1 cellular context compared by ENCODE assay signal in the genomic region with DNA sequence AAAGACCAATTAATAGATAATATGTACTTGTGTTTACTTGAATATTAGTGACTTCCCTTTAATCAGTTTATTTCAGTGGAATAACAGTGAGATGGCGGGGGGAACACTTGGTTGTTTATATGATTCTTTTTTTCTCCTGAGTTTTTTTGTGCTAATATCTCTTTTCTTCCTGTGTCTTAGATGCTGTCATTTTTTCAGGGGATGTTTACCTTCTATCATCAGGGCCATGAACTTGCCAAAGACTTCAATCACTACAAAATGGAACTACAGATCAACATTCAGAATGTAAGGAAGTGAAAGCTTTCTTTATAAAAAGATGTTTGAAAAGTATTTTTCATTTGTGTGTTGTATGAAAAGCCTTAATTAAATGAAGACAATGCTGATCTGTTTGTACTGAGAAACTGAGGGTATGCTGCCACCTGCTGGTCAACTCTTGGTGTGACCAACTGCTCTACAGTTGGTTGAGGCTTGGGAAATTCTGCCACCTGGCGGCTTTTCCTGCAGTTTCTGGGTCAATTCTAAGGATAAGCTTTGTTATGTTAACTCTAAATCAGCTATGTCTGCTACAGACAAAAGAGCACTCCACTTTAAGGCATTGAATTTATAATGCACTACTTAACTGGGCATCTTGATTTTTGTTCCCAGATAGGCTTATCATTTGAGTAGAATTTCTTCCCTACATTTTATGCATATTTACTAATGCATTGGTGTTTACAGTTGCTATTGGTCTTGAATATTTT.
TF ChIP-seq lines count a peak whose summit lies in the region.

No MANE protein-coding gene starts in this region.

TF ChIP-seq in K562, 482 proteins besides CTCF, POLR2A, EP300 and RAD21 (continued from another document):
- TF ChIP-seq, protein P1, sequence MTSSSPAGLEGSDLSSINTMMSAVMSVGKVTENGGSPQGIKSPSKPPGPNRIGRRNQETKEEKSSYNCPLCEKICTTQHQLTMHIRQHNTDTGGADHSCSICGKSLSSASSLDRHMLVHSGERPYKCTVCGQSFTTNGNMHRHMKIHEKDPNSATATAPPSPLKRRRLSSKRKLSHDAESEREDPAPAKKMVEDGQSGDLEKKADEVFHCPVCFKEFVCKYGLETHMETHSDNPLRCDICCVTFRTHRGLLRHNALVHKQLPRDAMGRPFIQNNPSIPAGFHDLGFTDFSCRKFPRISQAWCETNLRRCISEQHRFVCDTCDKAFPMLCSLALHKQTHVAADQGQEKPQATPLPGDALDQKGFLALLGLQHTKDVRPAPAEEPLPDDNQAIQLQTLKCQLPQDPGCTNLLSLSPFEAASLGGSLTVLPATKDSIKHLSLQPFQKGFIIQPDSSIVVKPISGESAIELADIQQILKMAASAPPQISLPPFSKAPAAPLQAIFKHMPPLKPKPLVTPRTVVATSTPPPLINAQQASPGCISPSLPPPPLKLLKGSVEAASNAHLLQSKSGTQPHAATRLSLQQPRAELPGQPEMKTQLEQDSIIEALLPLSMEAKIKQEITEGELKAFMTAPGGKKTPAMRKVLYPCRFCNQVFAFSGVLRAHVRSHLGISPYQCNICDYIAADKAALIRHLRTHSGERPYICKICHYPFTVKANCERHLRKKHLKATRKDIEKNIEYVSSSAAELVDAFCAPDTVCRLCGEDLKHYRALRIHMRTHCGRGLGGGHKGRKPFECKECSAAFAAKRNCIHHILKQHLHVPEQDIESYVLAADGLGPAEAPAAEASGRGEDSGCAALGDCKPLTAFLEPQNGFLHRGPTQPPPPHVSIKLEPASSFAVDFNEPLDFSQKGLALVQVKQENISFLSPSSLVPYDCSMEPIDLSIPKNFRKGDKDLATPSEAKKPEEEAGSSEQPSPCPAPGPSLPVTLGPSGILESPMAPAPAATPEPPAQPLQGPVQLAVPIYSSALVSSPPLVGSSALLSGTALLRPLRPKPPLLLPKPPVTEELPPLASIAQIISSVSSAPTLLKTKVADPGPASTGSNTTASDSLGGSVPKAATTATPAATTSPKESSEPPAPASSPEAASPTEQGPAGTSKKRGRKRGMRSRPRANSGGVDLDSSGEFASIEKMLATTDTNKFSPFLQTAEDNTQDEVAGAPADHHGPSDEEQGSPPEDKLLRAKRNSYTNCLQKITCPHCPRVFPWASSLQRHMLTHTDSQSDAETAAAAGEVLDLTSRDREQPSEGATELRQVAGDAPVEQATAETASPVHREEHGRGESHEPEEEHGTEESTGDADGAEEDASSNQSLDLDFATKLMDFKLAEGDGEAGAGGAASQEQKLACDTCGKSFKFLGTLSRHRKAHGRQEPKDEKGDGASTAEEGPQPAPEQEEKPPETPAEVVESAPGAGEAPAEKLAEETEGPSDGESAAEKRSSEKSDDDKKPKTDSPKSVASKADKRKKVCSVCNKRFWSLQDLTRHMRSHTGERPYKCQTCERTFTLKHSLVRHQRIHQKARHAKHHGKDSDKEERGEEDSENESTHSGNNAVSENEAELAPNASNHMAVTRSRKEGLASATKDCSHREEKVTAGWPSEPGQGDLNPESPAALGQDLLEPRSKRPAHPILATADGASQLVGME (CRISPR knock-in tag; IDR thresholded peaks at IDR 0.05) = no peak
- TF ChIP-seq MYC (IDR thresholded peaks at IDR 0.05; ENCODE audit: low read depth, low read length) (0 out of 2 replicates have a peak, but pooled peaks have one; percentile 31), MYC (CRISPR knock-in tag; IDR thresholded peaks at IDR 0.05; ENCODE audit: borderline replicate concordance, low read depth) (no peak), KLF16 (IDR thresholded peaks at IDR 0.05) (peak; percentile 55), ARID2 (IDR thresholded peaks at IDR 0.05) (0 out of 2 replicates have a peak, but pooled peaks have one; percentile 51), PHB (CRISPR knock-in tag; IDR thresholded peaks at IDR 0.05) (no peak), CTBP1 (IDR thresholded peaks at IDR 0.05; ENCODE audit: borderline replicate concordance) (no peak), RCOR1 (IDR thresholded peaks at IDR 0.05; ENCODE audit: borderline replicate concordance in 1 of 2, low read depth in 2 of 2, low read length in 2 of 2) (peak in 1 of 2 experiments; percentile 23; a peak in 1 of 4 replicates), STAG1 (CRISPR knock-in tag; IDR thresholded peaks at IDR 0.05; ENCODE audit: borderline replicate concordance) (peak; percentile 31; the same call in 1 of the 2 replicates), PTBP1 (IDR thresholded peaks at IDR 0.05; ENCODE audit: low read depth, low read length) (no peak), SMC3 (conservative IDR thresholded peaks at IDR 0.05; ENCODE audit: insufficient read depth, low read depth, low read length) (peak; percentile 95), TBL1XR1 (IDR thresholded peaks at IDR 0.05; ENCODE audit: low read length in 2 of 2) (peak in 1 of 2 experiments; percentile 38; a peak in 1 of 4 replicates), MEIS2 (IDR thresholded peaks at IDR 0.05; ENCODE audit: partially characterized antibody) (no peak), JUND (IDR thresholded peaks at IDR 0.05; ENCODE audit: borderline replicate concordance, low read depth, low read length) (peak; percentile 31; the same call in 1 of the 2 replicates), JUND (tag; IDR thresholded peaks at IDR 0.05; ENCODE audit: borderline replicate concordance, low read depth, low read length) (no peak), ZNF134 (CRISPR knock-in tag; conservative IDR thresholded peaks at IDR 0.05) (no peak)
- TF ChIP-seq, protein P2, sequence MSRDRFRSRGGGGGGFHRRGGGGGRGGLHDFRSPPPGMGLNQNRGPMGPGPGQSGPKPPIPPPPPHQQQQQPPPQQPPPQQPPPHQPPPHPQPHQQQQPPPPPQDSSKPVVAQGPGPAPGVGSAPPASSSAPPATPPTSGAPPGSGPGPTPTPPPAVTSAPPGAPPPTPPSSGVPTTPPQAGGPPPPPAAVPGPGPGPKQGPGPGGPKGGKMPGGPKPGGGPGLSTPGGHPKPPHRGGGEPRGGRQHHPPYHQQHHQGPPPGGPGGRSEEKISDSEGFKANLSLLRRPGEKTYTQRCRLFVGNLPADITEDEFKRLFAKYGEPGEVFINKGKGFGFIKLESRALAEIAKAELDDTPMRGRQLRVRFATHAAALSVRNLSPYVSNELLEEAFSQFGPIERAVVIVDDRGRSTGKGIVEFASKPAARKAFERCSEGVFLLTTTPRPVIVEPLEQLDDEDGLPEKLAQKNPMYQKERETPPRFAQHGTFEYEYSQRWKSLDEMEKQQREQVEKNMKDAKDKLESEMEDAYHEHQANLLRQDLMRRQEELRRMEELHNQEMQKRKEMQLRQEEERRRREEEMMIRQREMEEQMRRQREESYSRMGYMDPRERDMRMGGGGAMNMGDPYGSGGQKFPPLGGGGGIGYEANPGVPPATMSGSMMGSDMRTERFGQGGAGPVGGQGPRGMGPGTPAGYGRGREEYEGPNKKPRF (IDR thresholded peaks at IDR 0.05; ENCODE audit: low read depth, low read length) = no peak
- TF ChIP-seq, protein P3, sequence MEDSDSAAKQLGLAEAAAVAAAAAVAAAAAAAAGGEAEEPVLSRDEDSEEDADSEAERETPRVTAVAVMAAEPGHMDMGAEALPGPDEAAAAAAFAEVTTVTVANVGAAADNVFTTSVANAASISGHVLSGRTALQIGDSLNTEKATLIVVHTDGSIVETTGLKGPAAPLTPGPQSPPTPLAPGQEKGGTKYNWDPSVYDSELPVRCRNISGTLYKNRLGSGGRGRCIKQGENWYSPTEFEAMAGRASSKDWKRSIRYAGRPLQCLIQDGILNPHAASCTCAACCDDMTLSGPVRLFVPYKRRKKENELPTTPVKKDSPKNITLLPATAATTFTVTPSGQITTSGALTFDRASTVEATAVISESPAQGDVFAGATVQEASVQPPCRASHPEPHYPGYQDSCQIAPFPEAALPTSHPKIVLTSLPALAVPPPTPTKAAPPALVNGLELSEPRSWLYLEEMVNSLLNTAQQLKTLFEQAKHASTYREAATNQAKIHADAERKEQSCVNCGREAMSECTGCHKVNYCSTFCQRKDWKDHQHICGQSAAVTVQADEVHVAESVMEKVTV (CRISPR knock-in tag; IDR thresholded peaks at IDR 0.05) = peak; percentile 90
- TF ChIP-seq, protein P4, sequence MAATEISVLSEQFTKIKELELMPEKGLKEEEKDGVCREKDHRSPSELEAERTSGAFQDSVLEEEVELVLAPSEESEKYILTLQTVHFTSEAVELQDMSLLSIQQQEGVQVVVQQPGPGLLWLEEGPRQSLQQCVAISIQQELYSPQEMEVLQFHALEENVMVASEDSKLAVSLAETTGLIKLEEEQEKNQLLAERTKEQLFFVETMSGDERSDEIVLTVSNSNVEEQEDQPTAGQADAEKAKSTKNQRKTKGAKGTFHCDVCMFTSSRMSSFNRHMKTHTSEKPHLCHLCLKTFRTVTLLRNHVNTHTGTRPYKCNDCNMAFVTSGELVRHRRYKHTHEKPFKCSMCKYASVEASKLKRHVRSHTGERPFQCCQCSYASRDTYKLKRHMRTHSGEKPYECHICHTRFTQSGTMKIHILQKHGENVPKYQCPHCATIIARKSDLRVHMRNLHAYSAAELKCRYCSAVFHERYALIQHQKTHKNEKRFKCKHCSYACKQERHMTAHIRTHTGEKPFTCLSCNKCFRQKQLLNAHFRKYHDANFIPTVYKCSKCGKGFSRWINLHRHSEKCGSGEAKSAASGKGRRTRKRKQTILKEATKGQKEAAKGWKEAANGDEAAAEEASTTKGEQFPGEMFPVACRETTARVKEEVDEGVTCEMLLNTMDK (IDR thresholded peaks at IDR 0.05; ENCODE audit: borderline replicate concordance, insufficient read depth, low read depth, low read length, poor library complexity, severe bottlenecking) = peak; percentile 70
- TF ChIP-seq, protein P5, sequence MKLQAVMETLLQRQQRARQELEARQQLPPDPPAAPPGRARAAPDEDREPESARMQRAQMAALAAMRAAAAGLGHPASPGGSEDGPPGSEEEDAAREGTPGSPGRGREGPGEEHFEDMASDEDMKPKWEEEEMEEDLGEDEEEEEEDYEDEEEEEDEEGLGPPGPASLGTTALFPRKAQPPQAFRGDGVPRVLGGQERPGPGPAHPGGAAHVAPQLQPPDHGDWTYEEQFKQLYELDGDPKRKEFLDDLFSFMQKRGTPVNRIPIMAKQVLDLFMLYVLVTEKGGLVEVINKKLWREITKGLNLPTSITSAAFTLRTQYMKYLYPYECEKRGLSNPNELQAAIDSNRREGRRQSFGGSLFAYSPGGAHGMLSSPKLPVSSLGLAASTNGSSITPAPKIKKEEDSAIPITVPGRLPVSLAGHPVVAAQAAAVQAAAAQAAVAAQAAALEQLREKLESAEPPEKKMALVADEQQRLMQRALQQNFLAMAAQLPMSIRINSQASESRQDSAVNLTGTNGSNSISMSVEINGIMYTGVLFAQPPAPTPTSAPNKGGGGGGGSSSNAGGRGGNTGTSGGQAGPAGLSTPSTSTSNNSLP (IDR thresholded peaks at IDR 0.05; ENCODE audit: borderline replicate concordance, low read depth, low read length) = 0 out of 2 replicates have a peak, but pooled peaks have one; percentile 23
TF ChIP-seq in K562: peak in this region for 12.
